18 cellular contexts compared by ENCODE assay signal in genomic region chr6:1228754-1229191, GRCh38.
"Had no signal": no experiment of that assay in that cellular context is flagged by ENCODE, and none has a peak within 500 bp of the region (broad histone marks: within the 10 kb centered on the region; RNA-seq: fewer than 3 reads in every experiment).

No MANE protein-coding gene starts in this region.

- DNase-seq: central memory CD4-positive, alpha-beta T cell; effector CD4-positive, alpha-beta T cell; heart left ventricle; hypothalamus; left ventricle myocardium inferior; naive thymus-derived CD4-positive, alpha-beta T cell; ovary; spleen; stimulated activated CD4-positive, alpha-beta T cell treated with anti-CD3 and anti-CD28 coated beads, Interleukin-15, amount 100 ng/mL, for 24 hours; stimulated activated CD4-positive, alpha-beta T cell treated with anti-CD3 and anti-CD28 coated beads, Interleukin-1b, Interleukin-23, amount 100 ng/mL, for 48 hours; stimulated activated CD4-positive, alpha-beta T cell treated with anti-CD3 and anti-CD28 coated beads, Interleukin-4, amount 100 ng/mL, for 24 hours had no signal

- H3K9me3 ChIP-seq: heart left ventricle, left ventricle myocardium inferior, ovary, spleen, tibial nerve had no signal

- H3K27ac ChIP-seq: coronary artery, heart left ventricle, left ventricle myocardium inferior, ovary, spleen, tibial nerve had no signal

- H3K36me3 ChIP-seq: heart left ventricle, left ventricle myocardium inferior, ovary, spleen, tibial nerve had no signal

- H3K27ac Mint-ChIP-seq: naive thymus-derived CD4-positive, alpha-beta T cell; stimulated activated memory B cell treated with anti-CD40 and anti-IgM and Interleukin-4, amounts not matched to agents 10 μg/mL and 1 μg/mL and 100 μg/mL, for 72 hours; stimulated activated naive CD8-positive, alpha-beta T cell treated with anti-CD3 and anti-CD28 coated beads, Interleukin-15, Interleukin-2, amounts not matched to agents 100 ng/mL and 50 ng/mL, for 24 hours had no signal

- H3K27me3 ChIP-seq: ovary, tibial nerve had no signal

- H3K4me3 Mint-ChIP-seq: naive thymus-derived CD4-positive, alpha-beta T cell; stimulated activated memory B cell treated with anti-CD40 and anti-IgM and Interleukin-4, amounts not matched to agents 10 μg/mL and 1 μg/mL and 100 μg/mL, for 72 hours; stimulated activated naive CD8-positive, alpha-beta T cell treated with anti-CD3 and anti-CD28 coated beads, Interleukin-15, Interleukin-2, amounts not matched to agents 100 ng/mL and 50 ng/mL, for 24 hours had no signal

- H3K4me1 ChIP-seq: heart left ventricle, left ventricle myocardium inferior, spleen had no signal

- ATAC-seq: esophagus mucosa; heart left ventricle; naive thymus-derived CD4-positive, alpha-beta T cell; sciatic nerve; stimulated activated memory B cell treated with anti-CD40 and anti-IgM and Interleukin-4, amounts not matched to agents 10 μg/mL and 1 μg/mL and 100 μg/mL, for 72 hours had no signal

- H3K4me1 Mint-ChIP-seq: naive thymus-derived CD4-positive, alpha-beta T cell; stimulated activated memory B cell treated with anti-CD40 and anti-IgM and Interleukin-4, amounts not matched to agents 10 μg/mL and 1 μg/mL and 100 μg/mL, for 72 hours had no signal

- H3K36me3 Mint-ChIP-seq: naive thymus-derived CD4-positive, alpha-beta T cell; stimulated activated memory B cell treated with anti-CD40 and anti-IgM and Interleukin-4, amounts not matched to agents 10 μg/mL and 1 μg/mL and 100 μg/mL, for 72 hours had no signal

- H3K9me3 Mint-ChIP-seq: naive thymus-derived CD4-positive, alpha-beta T cell; stimulated activated naive CD8-positive, alpha-beta T cell treated with anti-CD3 and anti-CD28 coated beads, Interleukin-15, Interleukin-2, amounts not matched to agents 100 ng/mL and 50 ng/mL, for 24 hours had no signal

- H3K4me3 ChIP-seq: coronary artery, heart left ventricle, left ventricle myocardium inferior, lung, ovary, spleen, tibial nerve had no signal
